Comparison of ENCODE assay signal across 10 cellular contexts in the genomic region with DNA sequence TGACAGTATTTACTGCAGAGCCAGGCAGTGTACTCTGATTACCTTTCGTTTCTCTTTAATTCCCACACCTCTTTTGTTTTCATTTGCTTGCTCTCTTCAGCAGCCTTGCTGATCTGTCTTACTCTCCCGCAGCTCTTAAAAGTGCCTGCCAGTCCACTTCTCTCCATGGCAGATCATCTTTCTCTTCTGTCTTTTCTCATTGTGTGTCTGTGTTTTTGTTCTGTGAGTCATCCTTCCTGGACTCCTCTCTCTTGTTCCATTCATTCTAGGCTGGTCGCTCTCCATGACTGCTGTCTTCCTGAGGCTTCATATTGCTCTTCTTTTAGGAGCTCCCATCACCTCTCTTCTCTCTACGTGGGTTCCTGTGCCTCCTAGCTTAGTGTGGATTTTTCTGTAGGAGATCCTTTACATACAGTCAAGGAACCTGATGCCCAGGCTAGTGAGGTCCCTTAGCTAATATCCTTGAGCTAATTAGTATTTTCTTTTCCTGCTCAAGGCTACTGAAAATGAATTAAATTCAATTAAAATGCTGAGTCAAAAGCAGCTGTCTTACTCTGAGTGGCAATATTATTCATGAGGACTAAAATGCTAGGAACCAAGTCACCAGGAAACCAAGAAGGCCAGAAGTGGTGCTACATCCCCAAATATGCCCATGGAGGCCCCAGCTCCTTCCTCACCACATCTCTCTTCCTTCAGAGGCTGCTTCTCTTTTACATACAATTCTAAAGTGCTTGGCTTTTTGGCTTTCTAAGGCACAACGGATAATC.
DNase-seq lines count a peak whose midpoint lies in the region; ATAC-seq, FAIRE-seq and TF ChIP-seq lines count a peak whose summit lies in the region.
"Had no signal": no experiment of that assay in that cellular context is flagged by ENCODE, and none has a peak within 500 bp of the region (broad histone marks: within the 10 kb centered on the region; RNA-seq: fewer than 3 reads in every experiment).

No MANE protein-coding gene starts in this region.

- RAD21 ChIA-PET in GM12878 (lab: Charles Lee; ENCODE audit: unreplicated experiment), result interaction anchor here (1.3 to 2.2 kb wide), 3 partner anchors 9 to 31 kb away, joined by 3 to 13 read pairs (median 5); no protein-coding TSS in a partner anchor

- WGBS in GM12878 (ENCODE audit: insufficient coverage, insufficient replicate concordance, low lambda C conversion rate, missing lambda C conversion rate), result 74% methylated on average over 5 of the region's 5 CpGs
- WGBS in thyroid gland, 2 donors, result 53 to 57% methylated on average over 5 of the region's 5 CpGs

- H3K9ac ChIP-seq in GM12878 (ENCODE audit: control insufficient read depth, insufficient read depth, low read length), result no peak overlapping the region

- H3K27me3 ChIP-seq in GM12878 (replicated peaks in 1 of 2; ENCODE audit: control insufficient read depth in 2 of 2, insufficient read depth in 2 of 2, low read length in 1 of 2) (no peaks in the 10 kb centered on the region), thyroid gland (no peaks in the 10 kb centered on the region)

- peaks cover 9% of the 10 kb centered on the region for H3K4me1 ChIP-seq in GM12878 (ENCODE audit: control insufficient read depth, insufficient read depth, low read length)
- H3K4me1 ChIP-seq in thyroid gland, result peaks cover 0 to 10% of the 10 kb centered on the region in 2 donors

- peaks cover 33% of the 10 kb centered on the region for H3K4me1 Mint-ChIP-seq in stimulated activated naive CD8-positive, alpha-beta T cell treated with anti-CD3 and anti-CD28 coated beads, Interleukin-15, amount 100 ng/mL, for 72 hours

- no peak overlapping the region for H2AFZ ChIP-seq in GM12878 (ENCODE audit: control insufficient read depth, low read depth, low read length)

- no TSS peak for BruUV-seq in GM12878 (replicated peaks; lab: Mats Ljungman, UMichigan)

- no peaks in the 10 kb centered on the region for H3K9me3 Mint-ChIP-seq in stimulated activated naive CD8-positive, alpha-beta T cell treated with anti-CD3 and anti-CD28 coated beads, Interleukin-15, amount 100 ng/mL, for 72 hours

- in situ Hi-C loops in GM12878 (cut with MboI), result no loop called here

- TF ChIP-seq EP300 in GM12878 (IDR thresholded peaks at IDR 0.05; ENCODE audit: borderline replicate concordance in 1 of 2, control insufficient read depth in 1 of 2, low read depth in 2 of 2, low read length in 2 of 2), result no peak

- H3K79me2 ChIP-seq in GM12878 (ENCODE audit: control insufficient read depth, insufficient read depth, low read length), result no peaks in the 10 kb centered on the region

- no peak overlapping the region for H3K4me2 ChIP-seq in GM12878 (ENCODE audit: control insufficient read depth, insufficient read depth)

- no peak for TF ChIP-seq CTCF in GM12878 (IDR thresholded peaks at IDR 0.05 in 2 of 3, conservative IDR thresholded peaks at IDR 0.05 in 1 of 3; ENCODE audit: control insufficient read depth in 2 of 3, extremely low read depth in 1 of 3, insufficient read depth in 1 of 3, low read depth in 3 of 3, low read length in 3 of 3)
- TF ChIP-seq CTCF in thyroid gland (IDR thresholded peaks at IDR 0.05), result no peak

- H4K20me1 ChIP-seq in GM12878 (ENCODE audit: control insufficient read depth, insufficient read depth), result no peaks in the 10 kb centered on the region

- H3K27ac ChIP-seq in GM12878 (ENCODE audit: control insufficient read depth, insufficient read depth) (no peak overlapping the region), thyroid gland (no peak overlapping the region)

- no peak for TF ChIP-seq RAD21 in GM12878 (IDR thresholded peaks at IDR 0.05; ENCODE audit: insufficient read depth, low read depth, low read length)

- no peak for FAIRE-seq in GM12878 (lab: Jason Lieb, UNC)
- FAIRE-seq: GM18507 had no signal

- POLR2A ChIA-PET in GM12878 (lab: Charles Lee), result interaction anchor here (1.0 kb wide), 1 partner anchor 27 kb away, joined by 3 read pairs; no protein-coding TSS in a partner anchor

- peak overlapping the region in 1 of 2 donors; percentile 41 for H3K27ac Mint-ChIP-seq in stimulated activated naive CD8-positive, alpha-beta T cell treated with anti-CD3 and anti-CD28 coated beads, Interleukin-15, amount 100 ng/mL, for 72 hours

- SMC1A ChIA-PET in GM12878 (lab: Charles Lee; ENCODE audit: uncharacterized antibody, unreplicated experiment), result interaction anchor here (0.7 to 1.5 kb wide), 6 partner anchors 8 to 184 kb away, joined by 3 to 6 read pairs (median 3); no protein-coding TSS in a partner anchor

- no peaks in the 10 kb centered on the region for H3K27me3 Mint-ChIP-seq in stimulated activated naive CD8-positive, alpha-beta T cell treated with anti-CD3 and anti-CD28 coated beads, Interleukin-15, amount 100 ng/mL, for 72 hours

- intact Hi-C loops in GM12878 (cut with micrococcal nuclease; ENCODE audit: unreplicated experiment), result no loop called here
- intact Hi-C loops in thyroid gland (cut with DNase I), result no loop called here

- H3K4me3 Mint-ChIP-seq in stimulated activated naive CD8-positive, alpha-beta T cell treated with anti-CD3 and anti-CD28 coated beads, Interleukin-15, amount 100 ng/mL, for 72 hours, result no peak overlapping the region

- peak; percentile 35 for ATAC-seq in GM12878
- no peak for ATAC-seq in stimulated activated naive CD8-positive, alpha-beta T cell treated with anti-CD3 and anti-CD28 coated beads, Interleukin-15, amount 100 ng/mL, for 72 hours
- no peak for ATAC-seq in HG02852 (IDR thresholded peaks at IDR 0.05; ENCODE audit: unreplicated experiment)

- H3K4me3 ChIP-seq in GM12878, result no peak overlapping the region
- no peak overlapping the region for H3K4me3 ChIP-seq in thyroid gland (replicated peaks in 1 of 3)

- H3K36me3 ChIP-seq in GM12878 (ENCODE audit: control insufficient read depth in 2 of 2, insufficient read depth in 2 of 2, low read length in 1 of 2) (peaks cover 0 to 2% of the 10 kb centered on the region in 2 experiments; a peak in 1 of 4 replicates), thyroid gland (no peaks in the 10 kb centered on the region)

- CTCF ChIA-PET in GM12878 (lab: Yijun Ruan, JAX), result interaction anchor here (0.6 to 1.8 kb wide), 3 partner anchors 8 to 16 kb away, joined by 3 to 14 read pairs (median 4); no protein-coding TSS in a partner anchor

- DNase-seq in EH (ENCODE audit: low read depth), result peak; percentile 92
- DNase-seq in MV-4-11 (lab: John Stamatoyannopoulos, UW), result peak; percentile 55
- no peak for DNase-seq in GM12878 (ENCODE audit: low read depth, low spot score)
- DNase-seq in midbrain (lab: John Stamatoyannopoulos, UW), result peak; percentile 10
- DNase-seq in stimulated activated naive CD8-positive, alpha-beta T cell treated with anti-CD3 and anti-CD28 coated beads, Interleukin-15, amount 100 ng/mL, for 72 hours, result no peak
- DNase-seq in HuH-7 (ENCODE audit: low spot score), result no peak
- no peak for DNase-seq in thyroid gland
- DNase-seq: hippocampal formation had no signal

- H3K9me3 ChIP-seq in GM12878 (replicated peaks; ENCODE audit: control insufficient read depth, insufficient read depth, low read length) (no peaks in the 10 kb centered on the region), thyroid gland (no peaks in the 10 kb centered on the region)

- TF ChIP-seq POLR2A in GM12878 (IDR thresholded peaks at IDR 0.05; ENCODE audit: low read depth, low read length) (no peak), thyroid gland (IDR thresholded peaks at IDR 0.05) (no peak)

TF ChIP-seq in GM12878, 131 proteins besides CTCF, POLR2A, EP300 and RAD21:
- TF ChIP-seq, protein P1, sequence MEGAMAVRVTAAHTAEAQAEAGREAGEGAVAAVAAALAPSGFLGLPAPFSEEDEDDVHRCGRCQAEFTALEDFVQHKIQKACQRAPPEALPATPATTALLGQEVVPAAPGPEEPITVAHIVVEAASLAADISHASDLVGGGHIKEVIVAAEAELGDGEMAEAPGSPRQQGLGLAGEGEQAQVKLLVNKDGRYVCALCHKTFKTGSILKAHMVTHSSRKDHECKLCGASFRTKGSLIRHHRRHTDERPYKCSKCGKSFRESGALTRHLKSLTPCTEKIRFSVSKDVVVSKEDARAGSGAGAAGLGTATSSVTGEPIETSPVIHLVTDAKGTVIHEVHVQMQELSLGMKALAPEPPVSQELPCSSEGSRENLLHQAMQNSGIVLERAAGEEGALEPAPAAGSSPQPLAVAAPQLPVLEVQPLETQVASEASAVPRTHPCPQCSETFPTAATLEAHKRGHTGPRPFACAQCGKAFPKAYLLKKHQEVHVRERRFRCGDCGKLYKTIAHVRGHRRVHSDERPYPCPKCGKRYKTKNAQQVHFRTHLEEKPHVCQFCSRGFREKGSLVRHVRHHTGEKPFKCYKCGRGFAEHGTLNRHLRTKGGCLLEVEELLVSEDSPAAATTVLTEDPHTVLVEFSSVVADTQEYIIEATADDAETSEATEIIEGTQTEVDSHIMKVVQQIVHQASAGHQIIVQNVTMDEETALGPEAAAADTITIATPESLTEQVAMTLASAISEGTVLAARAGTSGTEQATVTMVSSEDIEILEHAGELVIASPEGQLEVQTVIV (IDR thresholded peaks at IDR 0.05; ENCODE audit: borderline replicate concordance, partially characterized antibody), result peak; percentile 25
- TF ChIP-seq NR2C1 (IDR thresholded peaks at IDR 0.05), result no peak

Comparison
In these comparisons a context has a peak if more than half of its experiments do, and no peak if none do; other contexts are left out.
1. DNase-seq: peak in EH (single experiment), MV-4-11 (single experiment) and midbrain (single experiment); none in GM12878 (single experiment), stimulated activated naive CD8-positive, alpha-beta T cell treated with anti-CD3 and anti-CD28 coated beads, Interleukin-15, amount 100 ng/mL, for 72 hours (0 of 2), HuH-7 (single experiment) and thyroid gland (0 of 2).